Comparison of ENCODE assay signal across 8 cellular contexts in the genomic region with DNA sequence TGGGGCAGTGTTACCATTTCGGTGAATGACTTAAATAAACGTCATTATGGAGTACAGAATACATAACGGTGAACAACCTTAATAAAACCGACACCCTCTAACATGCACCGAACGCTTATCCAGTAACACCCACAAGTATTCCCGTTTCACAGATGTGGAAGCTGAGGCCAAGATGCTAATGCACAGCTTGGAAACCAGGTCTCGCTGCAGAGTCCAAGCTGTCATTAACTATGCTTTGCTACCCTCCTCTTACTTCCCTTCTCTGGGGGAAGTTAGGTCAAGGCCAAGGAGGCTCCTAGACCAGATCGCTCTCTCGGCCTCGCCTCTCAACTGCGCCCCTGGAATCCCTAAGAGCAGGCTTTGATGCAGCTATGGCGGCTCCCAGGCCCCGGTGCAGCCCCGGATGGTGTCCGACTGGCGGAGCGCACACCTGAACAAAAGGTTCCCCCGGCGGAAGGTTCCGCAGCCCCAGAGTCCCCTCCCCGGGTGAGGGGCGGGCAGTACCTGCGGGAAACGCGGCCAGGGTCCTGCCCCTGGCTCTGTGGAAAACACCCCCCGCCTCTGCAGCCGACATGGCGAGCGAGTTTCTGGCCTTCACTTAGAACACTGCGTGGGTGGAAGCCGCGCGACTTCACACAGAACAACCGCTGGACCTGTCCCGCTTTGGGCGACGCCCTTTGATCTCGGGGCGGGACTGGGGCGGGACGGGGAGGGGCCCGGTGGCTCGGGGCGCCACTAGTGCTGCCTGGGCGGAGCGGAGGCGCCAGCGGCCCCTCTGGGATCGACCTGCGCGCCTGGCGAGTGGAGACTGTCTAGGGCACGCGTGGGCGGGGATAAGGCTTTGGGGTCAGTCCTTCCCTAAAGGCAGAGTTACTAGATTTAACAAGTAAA.
DNase-seq lines count a peak whose midpoint lies in the region; ATAC-seq and TF ChIP-seq lines count a peak whose summit lies in the region.

A gene with protein sequence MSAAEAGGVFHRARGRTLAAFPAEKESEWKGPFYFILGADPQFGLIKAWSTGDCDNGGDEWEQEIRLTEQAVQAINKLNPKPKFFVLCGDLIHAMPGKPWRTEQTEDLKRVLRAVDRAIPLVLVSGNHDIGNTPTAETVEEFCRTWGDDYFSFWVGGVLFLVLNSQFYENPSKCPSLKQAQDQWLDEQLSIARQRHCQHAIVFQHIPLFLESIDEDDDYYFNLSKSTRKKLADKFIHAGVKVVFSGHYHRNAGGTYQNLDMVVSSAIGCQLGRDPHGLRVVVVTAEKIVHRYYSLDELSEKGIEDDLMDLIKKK (minus strand): TSS at position 685 of the 891 bp plus-strand sequence. CDS start 111 bp downstream, at position 574.

- no peaks in the 10 kb centered on the region for H3K9me3 Mint-ChIP-seq in nephron

- H3K36me3 Mint-ChIP-seq in nephron (ENCODE audit: low read depth), result no peaks in the 10 kb centered on the region

- peak within 1 kb of the TSS; percentile 83 to 93 (median 91) for H3K27ac Mint-ChIP-seq in nephron

- peak; percentile 8 for TF ChIP-seq CTCF in DND-41 (IDR thresholded peaks at IDR 0.05; ENCODE audit: borderline replicate concordance, extremely low read depth, low read length, poor library complexity, severe bottlenecking)
- TF ChIP-seq CTCF in fibroblast of pulmonary artery (IDR thresholded peaks at IDR 0.05; ENCODE audit: low read length, missing control alignments), result no peak
- TF ChIP-seq CTCF in nephron (IDR thresholded peaks at IDR 0.05; ENCODE audit: unreplicated experiment in 3 of 3), result no peak

- peak within 1 kb of the TSS; percentile 92 to 96 (median 93) for H3K4me3 Mint-ChIP-seq in nephron

- peaks cover 17% of the 10 kb centered on the region for H3K4me1 Mint-ChIP-seq in nephron

- peak within 1 kb of the TSS; percentile 81 for H3K4me2 ChIP-seq in DND-41 (ENCODE audit: insufficient read depth, low read length)

- H3K9me3 ChIP-seq in DND-41 (ENCODE audit: insufficient read depth, low read length, severe bottlenecking) (no peaks in the 10 kb centered on the region), KOPT-K1 (ENCODE audit: insufficient read depth, low read length, poor library complexity, severe bottlenecking) (no peaks in the 10 kb centered on the region)

- peaks cover 19% of the 10 kb centered on the region for H3K4me1 ChIP-seq in DND-41 (ENCODE audit: insufficient read depth, low read length)

- no peaks in the 10 kb centered on the region for H4K20me1 ChIP-seq in DND-41 (ENCODE audit: insufficient read depth, low read length)

- peak; percentile 93 for ATAC-seq in DND-41 (ENCODE audit: insufficient read depth, low read depth)
- ATAC-seq in GM21737 (IDR thresholded peaks at IDR 0.05; ENCODE audit: unreplicated experiment), result peak; percentile 86

- H3K4me3 ChIP-seq in DND-41 (ENCODE audit: low read depth in 1 of 2, low read length in 2 of 2) (peak within 1 kb of the TSS; percentile 49 to 71), fibroblast of pulmonary artery (replicated peaks; ENCODE audit: low read depth, low read length) (peak within 1 kb of the TSS; percentile 81)

- peak; percentile 93 for DNase-seq in DND-41
- DNase-seq in activated effector memory CD4-positive, alpha-beta T cell treated with Interleukin-2 at 50 U/mL for 16 hours, result peak; percentile 88
- DNase-seq in fibroblast of pulmonary artery (ENCODE audit: low read depth), result peak; percentile 95
- peak; percentile 94 for DNase-seq in stimulated activated naive CD4-positive, alpha-beta T cell treated with Interleukin-2 at 50 U/mL for 16 hours (lab: John Stamatoyannopoulos, UW)

- H3K27me3 ChIP-seq in DND-41 (ENCODE audit: insufficient read depth, low read length, poor library complexity), result no peaks in the 10 kb centered on the region

- H3K9ac ChIP-seq in DND-41 (ENCODE audit: low read depth, low read length), result peak within 1 kb of the TSS; percentile 53

- H2AFZ ChIP-seq in DND-41 (ENCODE audit: low read depth, low read length), result peak within 1 kb of the TSS; percentile 81

- H3K36me3 ChIP-seq in DND-41 (ENCODE audit: insufficient read depth, low read length) (no peaks in the 10 kb centered on the region), KOPT-K1 (ENCODE audit: insufficient read depth, low read length) (no peaks in the 10 kb centered on the region)

- TF ChIP-seq POLR2A in Raji (IDR thresholded peaks at IDR 0.05; ENCODE audit: insufficient read depth, low read depth, low read length), result peak; percentile 86

- H3K27me3 Mint-ChIP-seq in nephron (ENCODE audit: low read depth), result peaks cover 3% of the 10 kb centered on the region

- H3K27ac ChIP-seq in DND-41 (ENCODE audit: low read length) (peak within 1 kb of the TSS; percentile 72), KOPT-K1 (ENCODE audit: low read depth, low read length, poor library complexity, severe bottlenecking) (peak within 1 kb of the TSS; percentile 80)

- 0 out of 2 replicates have a peak, but pooled peaks cover 2% of the 10 kb centered on the region for H3K79me2 ChIP-seq in DND-41 (ENCODE audit: insufficient read depth, low read length)

Comparison
In these comparisons a context has a peak if more than half of its experiments do, and no peak if none do; other contexts are left out.
1. Peak in every context shown above with its lines: DNase-seq, ATAC-seq, H3K4me3 ChIP-seq and H3K27ac ChIP-seq.